In genomic region chr10:789831-790701, GRCh38 we compare ENCODE assay signal across 10 cellular contexts.
DNase-seq lines count a peak whose midpoint lies in the region; ATAC-seq, FAIRE-seq and TF ChIP-seq lines count a peak whose summit lies in the region.
"Had no signal": no experiment of that assay in that cellular context is flagged by ENCODE, and none has a peak within 500 bp of the region (broad histone marks: within the 10 kb centered on the region; RNA-seq: fewer than 3 reads in every experiment).

No MANE protein-coding gene starts in this region.

- no peaks in the 10 kb centered on the region for H3K27me3 ChIP-seq in Panc1 (ENCODE audit: control insufficient read depth, insufficient read depth, low read length)
- H3K27me3 ChIP-seq in hepatocyte = no peaks in the 10 kb centered on the region
- no peaks in the 10 kb centered on the region for H3K27me3 ChIP-seq in rectal smooth muscle tissue (ENCODE audit: control insufficient read depth, insufficient read depth, low read length)
- H3K27me3 ChIP-seq in SJCRH30 = no peaks in the 10 kb centered on the region
- H3K27me3 ChIP-seq in MG63 = no peaks in the 10 kb centered on the region

- no peaks in the 10 kb centered on the region for H3K9me2 ChIP-seq in hepatocyte (replicated peaks; ENCODE audit: insufficient read depth)

- H3K79me2 ChIP-seq in hepatocyte = no peaks in the 10 kb centered on the region

- no peak overlapping the region for H3K9ac ChIP-seq in rectal smooth muscle tissue (ENCODE audit: low read length)

- CTCF ChIA-PET in Panc1 (lab: Charles Lee) = interaction anchor here (0.6 to 0.9 kb wide), 2 partner anchors 407 to 477 kb away, joined by 3 read pairs; no protein-coding TSS in a partner anchor

- intact Hi-C loops in Panc1 (cut with micrococcal nuclease; ENCODE audit: unreplicated experiment) = loop anchor here (5.0 to 10.0 kb wide), 2 partner anchors 95 to 278 kb away; no protein-coding TSS in a partner anchor

- H3K4me2 ChIP-seq in hepatocyte = peak overlapping the region; percentile 90

- H3K4me3 ChIP-seq in Panc1 (ENCODE audit: low read depth in 2 of 2, low read length in 2 of 2) = peak overlapping the region; percentile 42 to 59; a peak in 2 of 4 replicates
- no peak overlapping the region for H3K4me3 ChIP-seq in hepatocyte
- H3K4me3 ChIP-seq in rectal smooth muscle tissue (ENCODE audit: low read length) = peak overlapping the region; percentile 69
- H3K4me3 ChIP-seq in SJCRH30 = no peak overlapping the region
- H3K4me3 ChIP-seq in MG63 = no peak overlapping the region

- no peaks in the 10 kb centered on the region for H3K36me3 ChIP-seq in Panc1 (ENCODE audit: control insufficient read depth, insufficient read depth, low read length)
- H3K36me3 ChIP-seq in hepatocyte (replicated peaks; ENCODE audit: insufficient read depth, low read depth) = no peaks in the 10 kb centered on the region
- no peaks in the 10 kb centered on the region for H3K36me3 ChIP-seq in rectal smooth muscle tissue (ENCODE audit: control insufficient read depth, insufficient read depth, low read length)
- H3K36me3 ChIP-seq in SJCRH30 = no peaks in the 10 kb centered on the region
- H3K36me3 ChIP-seq in MG63 = peaks cover 6% of the 10 kb centered on the region

- 77% methylated on average over 30 of the region's 30 CpGs for WGBS in hepatocyte (ENCODE audit: low lambda C conversion rate, missing lambda C conversion rate)

- BruUV-seq in Panc1 (replicated peaks; lab: Mats Ljungman, UMichigan) = no TSS peak

- H4K20me1 ChIP-seq in hepatocyte (ENCODE audit: insufficient read depth, poor library complexity, severe bottlenecking) = no peaks in the 10 kb centered on the region

- no peak for TF ChIP-seq CTCF in D721Med (IDR thresholded peaks at IDR 0.05; ENCODE audit: insufficient read depth, missing control alignments)
- TF ChIP-seq CTCF in Panc1 (IDR thresholded peaks at IDR 0.05) = no peak
- no peak for TF ChIP-seq CTCF in hepatocyte (IDR thresholded peaks at IDR 0.05; ENCODE audit: poor library complexity)

- DNase-seq in D721Med (ENCODE audit: insufficient read length, low spot score) (peak; percentile 6), Panc1 (ENCODE audit: low read depth, low spot score) (no peak), hepatocyte (ENCODE audit: low spot score) (no peak), urothelium cell line (ENCODE audit: low spot score) (no peak), SJCRH30 (no peak), superior temporal gyrus (ENCODE audit: extremely low spot score) (no peak), MG63 (no peak)
- DNase-seq: activated CD4-positive, alpha-beta T cell treated with anti-CD3 and anti-CD28 coated beads, Interleukin-2, amount 10 ng/mL, durations not matched to agents 24 days and 14 days; Karpas-422 had no signal

- no peak overlapping the region for H2AFZ ChIP-seq in hepatocyte

- H3K27ac ChIP-seq in Panc1 (ENCODE audit: low read length) (no peak overlapping the region), hepatocyte (no peak overlapping the region), rectal smooth muscle tissue (ENCODE audit: low read depth, low read length) (no peak overlapping the region), SJCRH30 (no peak overlapping the region)

- ATAC-seq in Panc1 = peak; percentile 62

- H3K9me3 ChIP-seq in Panc1 (ENCODE audit: control insufficient read depth, insufficient read depth, low read depth, low read length) (no peaks in the 10 kb centered on the region), hepatocyte (ENCODE audit: low read depth) (no peaks in the 10 kb centered on the region), SJCRH30 (replicated peaks) (no peaks in the 10 kb centered on the region), MG63 (no peaks in the 10 kb centered on the region)

- POLR2A ChIA-PET in Panc1 (lab: Charles Lee) = interaction anchor here (0.6 kb wide), 1 partner anchor 236 kb away, joined by 4 read pairs; no protein-coding TSS in a partner anchor

- FAIRE-seq in D721Med (lab: Jason Lieb, UNC) (no peak), urothelium cell line (lab: Jason Lieb, UNC) (no peak)

- in situ Hi-C loops in Panc1 (cut with HindIII; ENCODE audit: low pct_unique_long_range_greater_than_20kb, low sequenced_read_pairs) = no loop called here

- H3K4me1 ChIP-seq in Panc1 (ENCODE audit: control insufficient read depth, insufficient read depth, low read length) (no peaks in the 10 kb centered on the region; the same call in 1 of the 2 replicates), hepatocyte (ENCODE audit: insufficient read depth) (no peaks in the 10 kb centered on the region), rectal smooth muscle tissue (ENCODE audit: control insufficient read depth, insufficient read depth, low read length) (no peaks in the 10 kb centered on the region), SJCRH30 (peaks cover 18% of the 10 kb centered on the region)

Comparison
In these comparisons a context has a peak if more than half of its experiments do, and no peak if none do; other contexts are left out.
1. H3K4me3 ChIP-seq: peak in Panc1 (2 of 2) and rectal smooth muscle tissue (single experiment); none in hepatocyte (single experiment), SJCRH30 (single experiment) and MG63 (single experiment).